ENCODE assay signal across 6 cellular contexts in genomic region chr12:19981944-19982343, GRCh38.
"Had no signal": no experiment of that assay in that cellular context is flagged by ENCODE, and none has a peak within 500 bp of the region (broad histone marks: within the 10 kb centered on the region; RNA-seq: fewer than 3 reads in every experiment).

No MANE protein-coding gene starts in this region.

- H3K4me3 ChIP-seq: GM23338 had no signal

- DNase-seq: H9, HCEC 1CT, KBM-7 had no signal

- H3K27ac ChIP-seq: HL-60, KMS-11 had no signal
